Comparison of ENCODE assay signal across 8 cellular contexts in the genomic region with DNA sequence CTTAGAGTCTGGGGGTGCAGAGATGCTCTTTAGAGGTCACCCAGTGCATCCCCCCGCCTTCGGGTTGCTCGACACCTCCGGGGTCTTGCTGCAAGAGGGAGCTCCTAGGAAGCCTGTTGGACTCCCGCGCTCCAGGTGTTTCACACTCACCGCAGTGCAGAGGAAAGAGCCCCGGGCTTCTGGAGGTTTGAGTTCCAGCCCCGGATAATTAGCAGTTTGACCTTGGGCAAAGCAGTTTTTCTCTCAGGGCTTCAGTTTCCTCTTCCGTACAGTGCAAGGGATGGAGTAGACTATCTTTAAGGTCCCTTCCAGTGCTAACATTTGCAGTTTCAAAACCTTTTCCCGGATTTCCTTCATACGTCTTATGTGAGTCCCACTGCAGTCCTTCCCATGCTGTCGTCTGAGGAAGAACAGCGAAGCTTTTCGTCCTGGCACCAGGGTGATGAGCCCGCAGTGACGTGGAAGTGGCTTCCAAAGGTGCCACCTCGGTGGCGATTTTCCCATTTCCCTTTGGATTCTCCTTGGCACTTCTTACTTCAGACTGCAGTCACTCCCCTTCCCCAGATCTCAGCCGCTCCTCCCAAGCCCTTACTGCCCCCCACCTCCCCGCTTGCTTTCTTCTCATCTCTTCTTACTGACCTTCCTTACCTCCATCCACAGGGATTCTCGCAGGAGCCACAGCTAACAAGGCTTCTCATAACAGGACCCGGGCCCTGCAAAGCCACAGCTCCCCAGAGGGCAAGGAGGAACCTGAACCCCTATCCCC. TPM values are rescaled to one million over a fixed set of nuclear protein-coding genes. Genes with fewer than 3 reads are reported as not detected.
A peak's percentile ranks its signal among the peaks of the same experiment; 100 is the strongest.
DNase-seq lines count a peak whose midpoint lies in the region; ATAC-seq and TF ChIP-seq lines count a peak whose summit lies in the region.

No MANE protein-coding gene starts in this region.

- H3K9me3 Mint-ChIP-seq in CD4-positive, alpha-beta T cell = no peaks in the 10 kb centered on the region
- H3K9me3 Mint-ChIP-seq in MCF 10A (ENCODE audit: unreplicated experiment) (no peaks in the 10 kb centered on the region), memory B cell (no peaks in the 10 kb centered on the region)

- peak overlapping the region; percentile 73 for H3K9ac ChIP-seq in IMR-90 (ENCODE audit: low read depth, low read length)

- H3K23ac ChIP-seq in IMR-90 (ENCODE audit: low read depth, low read length) = peak overlapping the region; percentile 62; the same call in 1 of the 2 replicates

- no peak overlapping the region for H3K18ac ChIP-seq in IMR-90 (ENCODE audit: low read depth, low read length)

- no peak overlapping the region for H2BK15ac ChIP-seq in IMR-90 (ENCODE audit: low read depth, low read length)

- peaks cover 10% of the 10 kb centered on the region; the same call in 1 of the 2 replicates for H4K20me1 ChIP-seq in IMR-90 (ENCODE audit: insufficient read depth, low read length)

- H3K56ac ChIP-seq in IMR-90 (ENCODE audit: extremely low read depth, insufficient read depth, low read length) = peak overlapping the region; percentile 56

- peak overlapping the region; percentile 58 for H4K91ac ChIP-seq in IMR-90 (ENCODE audit: insufficient read depth, low read depth, low read length)

- H2BK20ac ChIP-seq in IMR-90 (ENCODE audit: low read depth, low read length) = no peak overlapping the region

- POLR2A ChIA-PET in CD4-positive, alpha-beta T cell (lab: Charles Lee) = interaction anchor here (0.6 to 8.0 kb wide), 27 partner anchors 10 to 1117 kb away, joined by 3 to 221 read pairs (median 6); a partner anchor contains a TSS
- POLR2A ChIA-PET in IMR-90 (lab: Charles Lee; ENCODE audit: unreplicated experiment) (interaction anchor here (0.7 to 1.1 kb wide), 2 partner anchors 26 to 42 kb away, joined by 3 to 4 read pairs; no protein-coding TSS in a partner anchor), MCF 10A (lab: Yijun Ruan, JAX) (interaction anchor here (0.6 to 8.0 kb wide), 30 partner anchors 9 to 979 kb away, joined by 3 to 390 read pairs (median 5); a partner anchor contains a TSS)

- in situ Hi-C loops in IMR-90 (cut with MboI; ENCODE audit: low sequenced_read_pairs) = loop anchor here (10.0 kb wide), 1 partner anchor 124 kb away; a partner anchor contains a TSS

- H3K27me3 Mint-ChIP-seq in CD4-positive, alpha-beta T cell = no peaks in the 10 kb centered on the region
- H3K27me3 Mint-ChIP-seq in MCF 10A (ENCODE audit: insufficient read depth, unreplicated experiment) (no peaks in the 10 kb centered on the region), memory B cell (no peaks in the 10 kb centered on the region)

- no peak overlapping the region for H2BK5ac ChIP-seq in IMR-90 (ENCODE audit: low read depth, low read length, poor library complexity, severe bottlenecking)

- CTCF ChIA-PET in CD4-positive, alpha-beta T cell (lab: Charles Lee) = interaction anchor here (0.7 to 6.5 kb wide), 14 partner anchors 14 to 440 kb away, joined by 3 to 68 read pairs (median 6); a partner anchor contains a TSS
- CTCF ChIA-PET in IMR-90 (lab: Yijun Ruan, JAX) = interaction anchor here (0.7 to 3.9 kb wide), 5 partner anchors 12 to 27 kb away, joined by 3 to 24 read pairs (median 3); a partner anchor contains a TSS
- CTCF ChIA-PET in MCF 10A (lab: Yijun Ruan, JAX) = interaction anchor here (0.6 to 7.7 kb wide), 24 partner anchors 11 to 1303 kb away, joined by 3 to 215 read pairs (median 4); a partner anchor contains a TSS

- H3K27me3 ChIP-seq in CD4-positive, alpha-beta T cell (ENCODE audit: control insufficient read depth, insufficient read depth, low read length) = no peaks in the 10 kb centered on the region
- H3K27me3 ChIP-seq in IMR-90 (ENCODE audit: control insufficient read depth, insufficient read depth, low read length) = no peaks in the 10 kb centered on the region

- BruUV-seq in IMR-90 (replicated peaks; lab: Mats Ljungman, UMichigan) = no TSS peak
- no TSS peak for BruUV-seq in MCF 10A (replicated peaks; lab: Mats Ljungman, UMichigan)

- intact Hi-C loops in CD4-positive, alpha-beta T cell (cut with DNase I, micrococcal nuclease) = loop anchor here (1.0 to 5.0 kb wide), 5 partner anchors 54 to 386 kb away; a partner anchor contains a TSS
- intact Hi-C loops in IMR-90 (cut with micrococcal nuclease) = loop anchor here (10.0 kb wide), 1 partner anchor 294 kb away; a partner anchor contains a TSS
- intact Hi-C loops in MCF 10A (cut with micrococcal nuclease) = no loop called here

- H4K5ac ChIP-seq in IMR-90 (ENCODE audit: low read depth, low read length) = 0 out of 2 replicates have a peak overlapping the region, but pooled peaks have one; percentile 26

- no peak for TF ChIP-seq RAD21 in IMR-90 (IDR thresholded peaks at IDR 0.05; ENCODE audit: low read length)

- DNase-seq in CD4-positive, alpha-beta T cell = no peak
- DNase-seq in IMR-90 (no peak), MCF 10A (ENCODE audit: unreplicated experiment) (no peak), memory B cell (ENCODE audit: low spot score in 2 of 2) (no peak), hippocampal formation (lab: John Stamatoyannopoulos, UW) (no peak), GM19238 (ENCODE audit: insufficient read length, low spot score) (no peak), medulla oblongata (ENCODE audit: extremely low spot score) (no peak)

- ATAC-seq in CD4-positive, alpha-beta T cell (ENCODE audit: poor library complexity) = no peak
- ATAC-seq in IMR-90 (ENCODE audit: low read depth) (no peak), memory B cell (ENCODE audit: low read depth) (no peak)

- peaks cover 23 to 56% of the 10 kb centered on the region in 2 experiments for H3K79me1 ChIP-seq in IMR-90 (ENCODE audit: low read depth in 1 of 2, low read length in 2 of 2)

- H3K4me2 ChIP-seq in IMR-90 (ENCODE audit: low read depth, low read length) = peak overlapping the region; percentile 90

- H3K36me3 ChIP-seq in IMR-90 (ENCODE audit: control insufficient read depth, insufficient read depth, low read length) = peaks cover 40% of the 10 kb centered on the region
- H3K36me3 ChIP-seq in urinary bladder (ENCODE audit: insufficient read depth) = peaks cover 7% of the 10 kb centered on the region

- H4K8ac ChIP-seq in IMR-90 (ENCODE audit: low read depth in 2 of 2, low read length in 2 of 2) = peak overlapping the region; percentile 52 to 89

- H3K4me1 ChIP-seq in IMR-90 (ENCODE audit: control insufficient read depth, insufficient read depth, low read length) = peaks cover 10% of the 10 kb centered on the region
- H3K4me1 ChIP-seq in urinary bladder (ENCODE audit: insufficient read depth) = no peaks in the 10 kb centered on the region

- H3K27ac Mint-ChIP-seq in CD4-positive, alpha-beta T cell = peak overlapping the region; percentile 78
- H3K27ac Mint-ChIP-seq in MCF 10A (ENCODE audit: low read depth, unreplicated experiment) (peak overlapping the region; percentile 88), memory B cell (no peak overlapping the region)

- peak overlapping the region; percentile 76 for H3K14ac ChIP-seq in IMR-90 (replicated peaks; ENCODE audit: low read depth, low read length)

- peak overlapping the region; percentile 84 for H2AFZ ChIP-seq in IMR-90 (replicated peaks; ENCODE audit: low read length, poor library complexity)

- H3K27ac ChIP-seq in CD4-positive, alpha-beta T cell (ENCODE audit: low read depth, low read length) = peak overlapping the region; percentile 64
- H3K27ac ChIP-seq in IMR-90 (ENCODE audit: insufficient read depth, low read length) = peak overlapping the region; percentile 58
- H3K27ac ChIP-seq in urinary bladder (ENCODE audit: low read depth) = peak overlapping the region; percentile 25

- H3K4me1 Mint-ChIP-seq in CD4-positive, alpha-beta T cell (ENCODE audit: low read depth) = peaks cover 54% of the 10 kb centered on the region
- H3K4me1 Mint-ChIP-seq in MCF 10A (ENCODE audit: insufficient read depth, unreplicated experiment) (peaks cover 42% of the 10 kb centered on the region), memory B cell (peaks cover 44% of the 10 kb centered on the region)

- H3K4ac ChIP-seq in IMR-90 (ENCODE audit: low read depth, low read length) = peak overlapping the region; percentile 71

- H3K4me3 ChIP-seq in IMR-90 (ENCODE audit: insufficient read depth, low read depth, low read length) (peak overlapping the region; percentile 72), urinary bladder (ENCODE audit: low read depth, low read length) (peak overlapping the region; percentile 76)

- H2AK9ac ChIP-seq in IMR-90 (replicated peaks; ENCODE audit: low read depth, low read length, poor library complexity) = peak overlapping the region; percentile 66

- peak overlapping the region; percentile 88 for H3K4me3 Mint-ChIP-seq in CD4-positive, alpha-beta T cell
- H3K4me3 Mint-ChIP-seq in MCF 10A (ENCODE audit: unreplicated experiment) = peak overlapping the region; percentile 97
- H3K4me3 Mint-ChIP-seq in memory B cell = peak overlapping the region; percentile 93

- H2AK5ac ChIP-seq in IMR-90 (ENCODE audit: low read depth, low read length) = peak overlapping the region; percentile 25

- TF ChIP-seq CTCF in CD4-positive, alpha-beta T cell (IDR thresholded peaks at IDR 0.05) = no peak
- TF ChIP-seq CTCF in IMR-90 (conservative IDR thresholded peaks at IDR 0.05; ENCODE audit: low read depth, low read length) (no peak), MCF 10A (IDR thresholded peaks at IDR 0.05; ENCODE audit: unreplicated experiment) (no peak)

- H3K9me3 ChIP-seq in CD4-positive, alpha-beta T cell (ENCODE audit: control insufficient read depth, low read length) = no peaks in the 10 kb centered on the region
- H3K9me3 ChIP-seq in IMR-90 (ENCODE audit: control insufficient read depth, insufficient read depth, low read length) = no peaks in the 10 kb centered on the region

- dilution Hi-C loops in IMR-90 (cut with HindIII; ENCODE audit: low sequenced_read_pairs, unreplicated experiment) = no loop called here

- peaks cover 61% of the 10 kb centered on the region for H3K36me3 Mint-ChIP-seq in CD4-positive, alpha-beta T cell (ENCODE audit: low read depth)
- peaks cover 73% of the 10 kb centered on the region for H3K36me3 Mint-ChIP-seq in MCF 10A (ENCODE audit: insufficient read depth, unreplicated experiment)
- H3K36me3 Mint-ChIP-seq in memory B cell = peaks cover 29% of the 10 kb centered on the region

- no peak overlapping the region; the same call in 1 of the 2 replicates for H2BK120ac ChIP-seq in IMR-90 (ENCODE audit: low read depth, low read length)

- 5% methylated on average over 20 of the region's 23 CpGs; no CpG with 5 or more reads in 1 of the 2 experiments for WGBS in IMR-90 (ENCODE audit: extremely low coverage in 2 of 2, insufficient read length in 1 of 2), 2 experiments
- WGBS in urinary bladder = 5% methylated on average over 23 of the region's 23 CpGs

- 0 out of 2 replicates have a peak, but pooled peaks cover 3% of the 10 kb centered on the region for H3K9me1 ChIP-seq in IMR-90 (ENCODE audit: insufficient read depth, low read length)

- TF ChIP-seq POLR2A in IMR-90 (IDR thresholded peaks at IDR 0.05; ENCODE audit: low read depth, low read length) = no peak

RNA-seq across cellular contexts. Expression of a gene that starts 0.6 kb away (rescaled TPM):
- total RNA-seq in CD4-positive, alpha-beta T cell = 10 to 100 TPM in 1 of 2 experiments, 1 to 10 TPM in 1; 9.2 to 10.6 TPM
- total RNA-seq in IMR-90 (2012; rRNA removed) (19.2 and 22.2 TPM in 2 replicates), MCF 10A (2022) (13.0 and 23.1 TPM in 2 replicates), urinary bladder (24.6 TPM)
- polyA plus RNA-seq in IMR-90 (2012; rRNA removed) (68.5 and 70.1 TPM in 2 replicates), urinary bladder (92.7 TPM)
- polyA plus RNA-seq in IMR-90 (2012; cell fraction: cytosol; rRNA removed) = 86.1 and 87.9 TPM in 2 replicates
- polyA plus RNA-seq in IMR-90 (2012; cell fraction: nucleus; rRNA removed; ENCODE audit: low replicate concordance) = 29.9 and 38.4 TPM in 2 replicates

RNA-seq across cellular contexts. Expression of a gene that starts 1.0 kb away (rescaled TPM):
- total RNA-seq in CD4-positive, alpha-beta T cell = 10 to 100 TPM; 40.2 to 42.5 TPM
- 112 and 118 TPM in 2 replicates for total RNA-seq in IMR-90 (2012; rRNA removed)
- 104 and 108 TPM in 2 replicates for polyA plus RNA-seq in IMR-90 (2012; rRNA removed)
- 132 and 175 TPM in 2 replicates for polyA plus RNA-seq in IMR-90 (2012; cell fraction: cytosol; rRNA removed)
- polyA plus RNA-seq in IMR-90 (2012; cell fraction: nucleus; rRNA removed; ENCODE audit: low replicate concordance) = 140 and 213 TPM in 2 replicates
- 95.7 and 98.7 TPM in 2 replicates for total RNA-seq in MCF 10A (2022)
- total RNA-seq in urinary bladder = 75.9 TPM
- 139 TPM for polyA plus RNA-seq in urinary bladder

RNA-seq across cellular contexts. Expression of a gene that starts 10.1 kb away (rescaled TPM):
- 1 to 10 TPM; 1.6 to 1.8 TPM for total RNA-seq in CD4-positive, alpha-beta T cell
- total RNA-seq in IMR-90 (2012; rRNA removed) = under 0.01 TPM in 1 of 2 replicates, not detected in the other
- polyA plus RNA-seq in IMR-90 (2012; rRNA removed) = 0.13 and 0.21 TPM in 2 replicates
- 0.05 and 0.13 TPM in 2 replicates for polyA plus RNA-seq in IMR-90 (2012; cell fraction: cytosol; rRNA removed)
- polyA plus RNA-seq in IMR-90 (2012; cell fraction: nucleus; rRNA removed; ENCODE audit: low replicate concordance) = 0.56 and 2.4 TPM in 2 replicates
- total RNA-seq in MCF 10A (2022) = 0.16 TPM in 1 of 2 replicates, not detected in the other
- total RNA-seq in urinary bladder = 1.6 TPM
- 19.3 TPM for polyA plus RNA-seq in urinary bladder

RNA-seq across cellular contexts. Expression of a gene that starts 21.4 kb away (rescaled TPM):
- total RNA-seq in CD4-positive, alpha-beta T cell = 100 to 1,000 TPM in 1 of 2 experiments, 10 to 100 TPM in 1; 99.2 to 102 TPM
- total RNA-seq in IMR-90 (2012; rRNA removed) (78.6 and 102 TPM in 2 replicates), MCF 10A (2022) (96.8 and 107 TPM in 2 replicates), urinary bladder (127 TPM)
- polyA plus RNA-seq in IMR-90 (2012; rRNA removed) (81.2 and 84.6 TPM in 2 replicates), urinary bladder (180 TPM)
- polyA plus RNA-seq in IMR-90 (2012; cell fraction: cytosol; rRNA removed) = 29.3 and 57.5 TPM in 2 replicates
- polyA plus RNA-seq in IMR-90 (2012; cell fraction: nucleus; rRNA removed; ENCODE audit: low replicate concordance) = 45.5 and 46.8 TPM in 2 replicates

RNA-seq across cellular contexts. Expression of a gene that starts 53.9 kb away (rescaled TPM):
- total RNA-seq in CD4-positive, alpha-beta T cell = 100 to 1,000 TPM; 448 to 452 TPM
- total RNA-seq in IMR-90 (2012; rRNA removed) (635 and 696 TPM in 2 replicates), MCF 10A (2022) (196 and 284 TPM in 2 replicates), urinary bladder (206 TPM)
- polyA plus RNA-seq in IMR-90 (2012; rRNA removed) (544 and 561 TPM in 2 replicates), urinary bladder (256 TPM)
- 259 and 280 TPM in 2 replicates for polyA plus RNA-seq in IMR-90 (2012; cell fraction: cytosol; rRNA removed)
- polyA plus RNA-seq in IMR-90 (2012; cell fraction: nucleus; rRNA removed; ENCODE audit: low replicate concordance) = 120 and 334 TPM in 2 replicates
